In genomic region chr20:61773081-61773631, GRCh38 we compare ENCODE assay signal across 23 cellular contexts.
"Had no signal": no experiment of that assay in that cellular context is flagged by ENCODE, and none has a peak within 500 bp of the region (broad histone marks: within the 10 kb centered on the region; RNA-seq: fewer than 3 reads in every experiment).

No MANE protein-coding gene starts in this region.

- H3K4me1 ChIP-seq: left ventricle myocardium inferior, lower lobe of right lung, parathyroid adenoma, prostate gland, right atrium auricular region, stomach, tibial artery had no signal

- DNase-seq: effector CD4-positive, alpha-beta T cell; hypothalamus; immature natural killer cell; islet precursor cell; kidney glomerular epithelial cell; left colon; left ventricle myocardium inferior; lower lobe of right lung; naive thymus-derived CD8-positive, alpha-beta T cell; stimulated activated CD4-positive, alpha-beta T cell treated with anti-CD3 and anti-CD28 coated beads, Interleukin-12 subunit alpha, Interleukin-12 subunit beta, amount 100 ng/mL, for 4 hours; stimulated activated CD4-positive, alpha-beta T cell treated with anti-CD3 and anti-CD28 coated beads, Interleukin-1b, Interleukin-23, amount 100 ng/mL, for 48 hours; stimulated activated CD4-positive, alpha-beta T cell treated with anti-CD3 and anti-CD28 coated beads, Interleukin-4, amount 100 ng/mL, for 24 hours; stimulated activated naive CD4-positive, alpha-beta T cell treated with Interleukin-2 at 50 U/mL for 16 hours; stomach; tibial artery had no signal

- H3K9me3 Mint-ChIP-seq: immature natural killer cell; naive thymus-derived CD8-positive, alpha-beta T cell; stimulated activated effector memory CD8-positive, alpha-beta T cell treated with anti-CD3 and anti-CD28 coated beads, Interleukin-12 subunit alpha, Interleukin-12 subunit beta, amount 100 ng/mL, for 72 hours; type B pancreatic cell had no signal

- H3K9me3 ChIP-seq: left ventricle myocardium inferior, lower lobe of right lung, neutrophil, prostate gland, right atrium auricular region, stomach, tibial artery had no signal

- H3K36me3 Mint-ChIP-seq: immature natural killer cell; naive thymus-derived CD8-positive, alpha-beta T cell; stimulated activated effector memory CD8-positive, alpha-beta T cell treated with anti-CD3 and anti-CD28 coated beads, Interleukin-12 subunit alpha, Interleukin-12 subunit beta, amount 100 ng/mL, for 72 hours; type B pancreatic cell had no signal

- H3K4me2 ChIP-seq: smooth muscle cell had no signal

- H3K27ac Mint-ChIP-seq: immature natural killer cell; naive thymus-derived CD8-positive, alpha-beta T cell; stimulated activated effector memory CD8-positive, alpha-beta T cell treated with anti-CD3 and anti-CD28 coated beads, Interleukin-12 subunit alpha, Interleukin-12 subunit beta, amount 100 ng/mL, for 72 hours; type B pancreatic cell had no signal

- H2AFZ ChIP-seq: parathyroid adenoma had no signal

- H3K36me3 ChIP-seq: left ventricle myocardium inferior, lower lobe of right lung, neutrophil, prostate gland, right atrium auricular region, stomach, tibial artery had no signal

- H3K79me2 ChIP-seq: parathyroid adenoma had no signal

- H3K4me3 Mint-ChIP-seq: immature natural killer cell; naive thymus-derived CD8-positive, alpha-beta T cell; stimulated activated effector memory CD8-positive, alpha-beta T cell treated with anti-CD3 and anti-CD28 coated beads, Interleukin-12 subunit alpha, Interleukin-12 subunit beta, amount 100 ng/mL, for 72 hours; type B pancreatic cell had no signal

- H3K27ac ChIP-seq: dorsolateral prefrontal cortex, left ventricle myocardium inferior, lower lobe of right lung, neutrophil, parathyroid adenoma, prostate gland, right atrium auricular region, stomach, tibial artery had no signal

- H3K4me1 Mint-ChIP-seq: immature natural killer cell; stimulated activated effector memory CD8-positive, alpha-beta T cell treated with anti-CD3 and anti-CD28 coated beads, Interleukin-12 subunit alpha, Interleukin-12 subunit beta, amount 100 ng/mL, for 72 hours had no signal

- H3K27me3 ChIP-seq: dorsolateral prefrontal cortex, neutrophil, right atrium auricular region had no signal

- ATAC-seq: left colon; lower lobe of right lung; naive thymus-derived CD8-positive, alpha-beta T cell; stimulated activated effector memory CD8-positive, alpha-beta T cell treated with anti-CD3 and anti-CD28 coated beads, Interleukin-12 subunit alpha, Interleukin-12 subunit beta, amount 100 ng/mL, for 72 hours had no signal

- H3K4me3 ChIP-seq: dorsolateral prefrontal cortex, left ventricle myocardium inferior, lower lobe of right lung, prostate gland, right atrium auricular region, smooth muscle cell, stomach, tibial artery had no signal

- H3K9ac ChIP-seq: parathyroid adenoma had no signal
